Comparison of ENCODE assay signal across 1 cellular context in genomic region chr11:65569973-65570918, GRCh38.
TF ChIP-seq lines count a peak whose summit lies in the region.

Gene ZNRD2 (plus strand): TSS chr11:65570477. CDS start chr11:65570492, 15 bp downstream.

TF ChIP-seq in HepG2, 621 proteins besides CTCF, POLR2A, EP300 and RAD21 (continued from another document and continues in another):
- TF ChIP-seq NFAT5 (CRISPR knock-in tag; IDR thresholded peaks at IDR 0.05) (no peak), POLR2AphosphoS5 (IDR thresholded peaks at IDR 0.05; ENCODE audit: low read depth, low read length) (peak; percentile 68), EED (CRISPR knock-in tag; IDR thresholded peaks at IDR 0.05) (no peak; the same call in 1 of the 2 replicates), ZNF644 (CRISPR knock-in tag; IDR thresholded peaks at IDR 0.05; ENCODE audit: low read depth) (no peak), ZNF773 (CRISPR knock-in tag; IDR thresholded peaks at IDR 0.05; ENCODE audit: borderline replicate concordance) (no peak), ZIK1 (CRISPR knock-in tag; IDR thresholded peaks at IDR 0.05; ENCODE audit: borderline replicate concordance, low read depth) (0 out of 2 replicates have a peak, but pooled peaks have one; percentile 52), DBP (CRISPR knock-in tag; IDR thresholded peaks at IDR 0.05; ENCODE audit: not compliant biosample characterization) (no peak), ZNF12 (CRISPR knock-in tag; IDR thresholded peaks at IDR 0.05) (no peak), ZNF350 (CRISPR knock-in tag; IDR thresholded peaks at IDR 0.05; ENCODE audit: borderline replicate concordance, low read depth) (peak; percentile 98; the same call in 1 of the 2 replicates), THAP8 (CRISPR knock-in tag; IDR thresholded peaks at IDR 0.05; ENCODE audit: borderline replicate concordance) (peak; percentile 88), HHEX (CRISPR knock-in tag; IDR thresholded peaks at IDR 0.05) (no peak), ARNT (IDR thresholded peaks at IDR 0.05) (no peak), ZNF652 (CRISPR knock-in tag; IDR thresholded peaks at IDR 0.05; ENCODE audit: borderline replicate concordance, low read depth) (no peak), ZBTB39 (CRISPR knock-in tag; IDR thresholded peaks at IDR 0.05) (peak; percentile 29; the same call in 1 of the 2 replicates), ZNF788 (CRISPR knock-in tag; IDR thresholded peaks at IDR 0.05; ENCODE audit: borderline replicate concordance) (peak; percentile 70; the same call in 1 of the 2 replicates), ZMYM2 (CRISPR knock-in tag; IDR thresholded peaks at IDR 0.05) (no peak), DNMT3B (CRISPR knock-in tag; conservative IDR thresholded peaks at IDR 0.05) (no peak), ARHGAP35 (CRISPR knock-in tag; IDR thresholded peaks at IDR 0.05; ENCODE audit: borderline replicate concordance) (peak; percentile 88; the same call in 1 of the 2 replicates), PHB2 (IDR thresholded peaks at IDR 0.05; ENCODE audit: partially characterized antibody) (no peak), ZNF709 (CRISPR knock-in tag; IDR thresholded peaks at IDR 0.05) (peak; percentile 96), NONO (IDR thresholded peaks at IDR 0.05) (no peak), NONO (CRISPR knock-in tag; conservative IDR thresholded peaks at IDR 0.05) (peak; percentile 94), ZNF549 (CRISPR knock-in tag; IDR thresholded peaks at IDR 0.05) (no peak), SIN3A (IDR thresholded peaks at IDR 0.05; ENCODE audit: borderline replicate concordance, low read depth, low read length) (peak; percentile 90; the same call in 1 of the 2 replicates), KDM2A (CRISPR knock-in tag; IDR thresholded peaks at IDR 0.05; ENCODE audit: borderline replicate concordance, low read depth) (peak; percentile 97), GZF1 (CRISPR knock-in tag; IDR thresholded peaks at IDR 0.05) (0 out of 2 replicates have a peak, but pooled peaks have one; percentile 79)
- TF ChIP-seq, protein P1, sequence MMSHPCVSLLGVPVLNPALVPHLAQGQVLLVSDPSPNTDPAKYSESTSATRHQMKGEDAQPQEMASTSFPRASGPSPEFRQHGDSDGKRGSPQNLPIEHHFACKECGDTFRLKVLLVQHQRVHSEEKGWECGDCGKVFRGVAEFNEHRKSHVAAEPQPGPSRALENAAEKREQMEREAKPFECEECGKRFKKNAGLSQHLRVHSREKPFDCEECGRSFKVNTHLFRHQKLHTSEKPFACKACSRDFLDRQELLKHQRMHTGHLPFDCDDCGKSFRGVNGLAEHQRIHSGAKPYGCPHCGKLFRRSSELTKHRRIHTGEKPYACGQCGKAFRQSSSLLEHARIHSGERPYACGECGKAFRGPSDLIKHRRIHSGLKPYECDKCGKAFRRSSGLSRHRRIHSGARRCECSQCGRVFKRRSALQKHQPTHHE (CRISPR knock-in tag; IDR thresholded peaks at IDR 0.05; ENCODE audit: borderline replicate concordance), result peak; percentile 34; the same call in 1 of the 2 replicates
- TF ChIP-seq, protein P2, sequence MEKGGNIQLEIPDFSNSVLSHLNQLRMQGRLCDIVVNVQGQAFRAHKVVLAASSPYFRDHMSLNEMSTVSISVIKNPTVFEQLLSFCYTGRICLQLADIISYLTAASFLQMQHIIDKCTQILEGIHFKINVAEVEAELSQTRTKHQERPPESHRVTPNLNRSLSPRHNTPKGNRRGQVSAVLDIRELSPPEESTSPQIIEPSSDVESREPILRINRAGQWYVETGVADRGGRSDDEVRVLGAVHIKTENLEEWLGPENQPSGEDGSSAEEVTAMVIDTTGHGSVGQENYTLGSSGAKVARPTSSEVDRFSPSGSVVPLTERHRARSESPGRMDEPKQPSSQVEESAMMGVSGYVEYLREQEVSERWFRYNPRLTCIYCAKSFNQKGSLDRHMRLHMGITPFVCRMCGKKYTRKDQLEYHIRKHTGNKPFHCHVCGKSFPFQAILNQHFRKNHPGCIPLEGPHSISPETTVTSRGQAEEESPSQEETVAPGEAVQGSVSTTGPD (CRISPR knock-in tag; IDR thresholded peaks at IDR 0.05), result no peak; the same call in 1 of the 2 replicates
- TF ChIP-seq, protein P3, sequence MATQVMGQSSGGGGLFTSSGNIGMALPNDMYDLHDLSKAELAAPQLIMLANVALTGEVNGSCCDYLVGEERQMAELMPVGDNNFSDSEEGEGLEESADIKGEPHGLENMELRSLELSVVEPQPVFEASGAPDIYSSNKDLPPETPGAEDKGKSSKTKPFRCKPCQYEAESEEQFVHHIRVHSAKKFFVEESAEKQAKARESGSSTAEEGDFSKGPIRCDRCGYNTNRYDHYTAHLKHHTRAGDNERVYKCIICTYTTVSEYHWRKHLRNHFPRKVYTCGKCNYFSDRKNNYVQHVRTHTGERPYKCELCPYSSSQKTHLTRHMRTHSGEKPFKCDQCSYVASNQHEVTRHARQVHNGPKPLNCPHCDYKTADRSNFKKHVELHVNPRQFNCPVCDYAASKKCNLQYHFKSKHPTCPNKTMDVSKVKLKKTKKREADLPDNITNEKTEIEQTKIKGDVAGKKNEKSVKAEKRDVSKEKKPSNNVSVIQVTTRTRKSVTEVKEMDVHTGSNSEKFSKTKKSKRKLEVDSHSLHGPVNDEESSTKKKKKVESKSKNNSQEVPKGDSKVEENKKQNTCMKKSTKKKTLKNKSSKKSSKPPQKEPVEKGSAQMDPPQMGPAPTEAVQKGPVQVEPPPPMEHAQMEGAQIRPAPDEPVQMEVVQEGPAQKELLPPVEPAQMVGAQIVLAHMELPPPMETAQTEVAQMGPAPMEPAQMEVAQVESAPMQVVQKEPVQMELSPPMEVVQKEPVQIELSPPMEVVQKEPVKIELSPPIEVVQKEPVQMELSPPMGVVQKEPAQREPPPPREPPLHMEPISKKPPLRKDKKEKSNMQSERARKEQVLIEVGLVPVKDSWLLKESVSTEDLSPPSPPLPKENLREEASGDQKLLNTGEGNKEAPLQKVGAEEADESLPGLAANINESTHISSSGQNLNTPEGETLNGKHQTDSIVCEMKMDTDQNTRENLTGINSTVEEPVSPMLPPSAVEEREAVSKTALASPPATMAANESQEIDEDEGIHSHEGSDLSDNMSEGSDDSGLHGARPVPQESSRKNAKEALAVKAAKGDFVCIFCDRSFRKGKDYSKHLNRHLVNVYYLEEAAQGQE (IDR thresholded peaks at IDR 0.05; ENCODE audit: borderline replicate concordance in 1 of 2, low read depth in 1 of 2, low read length in 2 of 2), result peak in 1 of 2 experiments; percentile 33; a peak in 1 of 4 replicates
- TF ChIP-seq, protein P4, sequence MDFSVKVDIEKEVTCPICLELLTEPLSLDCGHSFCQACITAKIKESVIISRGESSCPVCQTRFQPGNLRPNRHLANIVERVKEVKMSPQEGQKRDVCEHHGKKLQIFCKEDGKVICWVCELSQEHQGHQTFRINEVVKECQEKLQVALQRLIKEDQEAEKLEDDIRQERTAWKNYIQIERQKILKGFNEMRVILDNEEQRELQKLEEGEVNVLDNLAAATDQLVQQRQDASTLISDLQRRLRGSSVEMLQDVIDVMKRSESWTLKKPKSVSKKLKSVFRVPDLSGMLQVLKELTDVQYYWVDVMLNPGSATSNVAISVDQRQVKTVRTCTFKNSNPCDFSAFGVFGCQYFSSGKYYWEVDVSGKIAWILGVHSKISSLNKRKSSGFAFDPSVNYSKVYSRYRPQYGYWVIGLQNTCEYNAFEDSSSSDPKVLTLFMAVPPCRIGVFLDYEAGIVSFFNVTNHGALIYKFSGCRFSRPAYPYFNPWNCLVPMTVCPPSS (IDR thresholded peaks at IDR 0.05), result no peak
- TF ChIP-seq, protein P5, sequence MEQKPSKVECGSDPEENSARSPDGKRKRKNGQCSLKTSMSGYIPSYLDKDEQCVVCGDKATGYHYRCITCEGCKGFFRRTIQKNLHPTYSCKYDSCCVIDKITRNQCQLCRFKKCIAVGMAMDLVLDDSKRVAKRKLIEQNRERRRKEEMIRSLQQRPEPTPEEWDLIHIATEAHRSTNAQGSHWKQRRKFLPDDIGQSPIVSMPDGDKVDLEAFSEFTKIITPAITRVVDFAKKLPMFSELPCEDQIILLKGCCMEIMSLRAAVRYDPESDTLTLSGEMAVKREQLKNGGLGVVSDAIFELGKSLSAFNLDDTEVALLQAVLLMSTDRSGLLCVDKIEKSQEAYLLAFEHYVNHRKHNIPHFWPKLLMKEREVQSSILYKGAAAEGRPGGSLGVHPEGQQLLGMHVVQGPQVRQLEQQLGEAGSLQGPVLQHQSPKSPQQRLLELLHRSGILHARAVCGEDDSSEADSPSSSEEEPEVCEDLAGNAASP (CRISPR knock-in tag; IDR thresholded peaks at IDR 0.05; ENCODE audit: borderline replicate concordance), result peak; percentile 86
